ENCODE assay signal across 20 cellular contexts in genomic region chr1:4615138-4615470, GRCh38. TPM values are rescaled to one million over a fixed set of nuclear protein-coding genes. Genes with fewer than 3 reads are reported as not detected.
A peak's percentile ranks its signal among the peaks of the same experiment; 100 is the strongest.
DNase-seq lines count a peak whose midpoint lies in the region; ATAC-seq and TF ChIP-seq lines count a peak whose summit lies in the region.
"Had no signal": no experiment of that assay in that cellular context is flagged by ENCODE, and none has a peak within 500 bp of the region (broad histone marks: within the 10 kb centered on the region; RNA-seq: fewer than 3 reads in every experiment).

No MANE protein-coding gene starts in this region.

- H3K79me2 ChIP-seq in GM23338 (replicated peaks; ENCODE audit: insufficient read depth) (no peaks in the 10 kb centered on the region), osteoblast (ENCODE audit: insufficient read depth, low read length) (no peaks in the 10 kb centered on the region)

- H3K27ac ChIP-seq in GM23338 (ENCODE audit: low read depth) (no peak overlapping the region), osteoblast (ENCODE audit: low read depth, low read length) (no peak overlapping the region), thyroid gland (peak overlapping the region in 2 of 3 donors; percentile 27 to 47)
- H3K27ac ChIP-seq: BLaER1 had no signal

- peaks cover 12% of the 10 kb centered on the region for H3K9me3 Mint-ChIP-seq in GM23338
- H3K9me3 Mint-ChIP-seq in T-helper 2 cell treated with Interferon-gamma antibody and Interleukin-4, amounts not matched to agents 5 μg/mL and 100 μg/mL, for 36 hours: peaks cover 18% of the 10 kb centered on the region
- H3K9me3 Mint-ChIP-seq in activated CD4-positive, alpha-beta T cell treated with anti-CD3 and anti-CD28 coated beads, Interleukin-2, amount 10 ng/mL, durations not matched to agents 7 days and 5 days: peaks cover 10% of the 10 kb centered on the region

- H3K36me3 Mint-ChIP-seq in GM23338 (ENCODE audit: low read depth): peaks cover 4% of the 10 kb centered on the region; the same call in 1 of the 3 replicates
- H3K36me3 Mint-ChIP-seq in T-helper 2 cell treated with Interferon-gamma antibody and Interleukin-4, amounts not matched to agents 5 μg/mL and 100 μg/mL, for 36 hours (ENCODE audit: low read depth): no peaks in the 10 kb centered on the region
- H3K36me3 Mint-ChIP-seq in activated CD4-positive, alpha-beta T cell treated with anti-CD3 and anti-CD28 coated beads, Interleukin-2, amount 10 ng/mL, durations not matched to agents 7 days and 5 days (ENCODE audit: low read depth): no peaks in the 10 kb centered on the region
- H3K36me3 Mint-ChIP-seq: CD8-positive, alpha-beta T cell had no signal

- H3K27me3 Mint-ChIP-seq in GM23338 (ENCODE audit: insufficient read depth, low read depth, poor library complexity): peaks cover 9% of the 10 kb centered on the region
- H3K27me3 Mint-ChIP-seq in T-helper 2 cell treated with Interferon-gamma antibody and Interleukin-4, amounts not matched to agents 5 μg/mL and 100 μg/mL, for 36 hours (ENCODE audit: low read depth): no peaks in the 10 kb centered on the region
- no peaks in the 10 kb centered on the region for H3K27me3 Mint-ChIP-seq in activated CD4-positive, alpha-beta T cell treated with anti-CD3 and anti-CD28 coated beads, Interleukin-2, amount 10 ng/mL, durations not matched to agents 7 days and 5 days

- H3K36me3 ChIP-seq in GM23338 (ENCODE audit: insufficient read depth) (0 out of 2 replicates have a peak, but pooled peaks cover 3% of the 10 kb centered on the region), osteoblast (ENCODE audit: insufficient read depth, low read length) (no peaks in the 10 kb centered on the region), thyroid gland (no peaks in the 10 kb centered on the region)
- H3K36me3 ChIP-seq: BE2C, BLaER1 had no signal

- H3K9me2 ChIP-seq in GM23338 (ENCODE audit: insufficient read depth): no peaks in the 10 kb centered on the region

- intact Hi-C loops in thyroid gland (cut with DNase I): no loop called here

- no peak overlapping the region for H2AFZ ChIP-seq in GM23338
- H2AFZ ChIP-seq in osteoblast (ENCODE audit: low read length): no peak overlapping the region

- H3K4me2 ChIP-seq in GM23338 (no peak overlapping the region), osteoblast (ENCODE audit: insufficient read depth, low read length) (no peak overlapping the region)
- H3K4me2 ChIP-seq: BLaER1 had no signal

- H3F3A ChIP-seq in GM23338 (replicated peaks; ENCODE audit: low read depth): no peaks in the 10 kb centered on the region

- H4K20me1 ChIP-seq in GM23338 (replicated peaks; ENCODE audit: insufficient read depth) (no peaks in the 10 kb centered on the region), osteoblast (ENCODE audit: insufficient read depth, low read length) (no peaks in the 10 kb centered on the region)
- H4K20me1 ChIP-seq: BLaER1 had no signal

- WGBS in thyroid gland, 2 donors: 29 to 48% methylated on average over 13 to 14 of the region's 15 CpGs

- H3K27me3 ChIP-seq in GM23338 (ENCODE audit: insufficient read depth) (no peaks in the 10 kb centered on the region), osteoblast (ENCODE audit: insufficient read depth, low read length) (no peaks in the 10 kb centered on the region), thyroid gland (no peaks in the 10 kb centered on the region)
- H3K27me3 ChIP-seq: BE2C, BLaER1 had no signal

- POLR2A ChIA-PET in activated CD4-positive, alpha-beta T cell treated with anti-CD3 and anti-CD28 coated beads, Interleukin-2, amount 10 ng/mL, durations not matched to agents 7 days and 5 days (lab: Charles Lee): no interaction called here

- H3K4me1 Mint-ChIP-seq in GM23338: peaks cover 5% of the 10 kb centered on the region; the same call in 1 of the 3 replicates
- H3K4me1 Mint-ChIP-seq in T-helper 2 cell treated with Interferon-gamma antibody and Interleukin-4, amounts not matched to agents 5 μg/mL and 100 μg/mL, for 36 hours (ENCODE audit: low read depth): peaks cover 3% of the 10 kb centered on the region
- no peaks in the 10 kb centered on the region for H3K4me1 Mint-ChIP-seq in activated CD4-positive, alpha-beta T cell treated with anti-CD3 and anti-CD28 coated beads, Interleukin-2, amount 10 ng/mL, durations not matched to agents 7 days and 5 days

- no peak for TF ChIP-seq POLR2A in thyroid gland (IDR thresholded peaks at IDR 0.05)

- no peak overlapping the region for H3K4me3 Mint-ChIP-seq in GM23338
- H3K4me3 Mint-ChIP-seq in T-helper 2 cell treated with Interferon-gamma antibody and Interleukin-4, amounts not matched to agents 5 μg/mL and 100 μg/mL, for 36 hours: no peak overlapping the region
- H3K4me3 Mint-ChIP-seq in activated CD4-positive, alpha-beta T cell treated with anti-CD3 and anti-CD28 coated beads, Interleukin-2, amount 10 ng/mL, durations not matched to agents 7 days and 5 days: no peak overlapping the region
- H3K4me3 Mint-ChIP-seq: CD4-positive, alpha-beta T cell; CD8-positive, alpha-beta T cell had no signal

- CTCF ChIA-PET in activated CD4-positive, alpha-beta T cell treated with anti-CD3 and anti-CD28 coated beads, Interleukin-2, amount 10 ng/mL, durations not matched to agents 7 days and 5 days (lab: Charles Lee): no interaction called here

- H3K4me3 ChIP-seq in GM23338: no peak overlapping the region
- no peak overlapping the region for H3K4me3 ChIP-seq in osteoblast (ENCODE audit: insufficient read depth, low read length)
- H3K4me3 ChIP-seq in thyroid gland (replicated peaks in 1 of 3): no peak overlapping the region
- H3K4me3 ChIP-seq: BLaER1 had no signal

- H3K4me1 ChIP-seq in GM23338 (ENCODE audit: insufficient read depth) (no peaks in the 10 kb centered on the region), osteoblast (ENCODE audit: insufficient read depth, low read length) (no peaks in the 10 kb centered on the region), thyroid gland (peaks cover 12 to 19% of the 10 kb centered on the region in 2 donors)
- H3K4me1 ChIP-seq: BE2C, BLaER1, Caco-2 had no signal

- peak; percentile 52 for ATAC-seq in GM23338
- ATAC-seq: CD8-positive, alpha-beta T cell had no signal

- no peak overlapping the region for H3K27ac Mint-ChIP-seq in GM23338
- no peak overlapping the region for H3K27ac Mint-ChIP-seq in T-helper 2 cell treated with Interferon-gamma antibody and Interleukin-4, amounts not matched to agents 5 μg/mL and 100 μg/mL, for 36 hours
- H3K27ac Mint-ChIP-seq in activated CD4-positive, alpha-beta T cell treated with anti-CD3 and anti-CD28 coated beads, Interleukin-2, amount 10 ng/mL, durations not matched to agents 7 days and 5 days: no peak overlapping the region
- H3K27ac Mint-ChIP-seq: CD4-positive, alpha-beta T cell; CD8-positive, alpha-beta T cell had no signal

- DNase-seq in GM23338 (ENCODE audit: low spot score): no peak
- DNase-seq in osteoblast (ENCODE audit: insufficient read length, low spot score, missing footprints): peak; percentile 46
- peak; percentile 76 to 80 for DNase-seq in thyroid gland
- DNase-seq in T-helper 2 cell treated with Interferon-gamma antibody and Interleukin-4, amounts not matched to agents 5 μg/mL and 100 μg/mL, for 36 hours (ENCODE audit: low spot score): no peak
- no peak for DNase-seq in activated CD4-positive, alpha-beta T cell treated with anti-CD3 and anti-CD28 coated beads, Interleukin-2, amount 10 ng/mL, durations not matched to agents 7 days and 5 days
- no peak for DNase-seq in LoVo (ENCODE audit: low spot score)
- DNase-seq in NAMALWA (ENCODE audit: low spot score): no peak
- DNase-seq: 8988T; ACHN; BE2C; C1 segment of cervical spinal cord; Caco-2; Calu3; CD4-positive, alpha-beta T cell; CD8-positive, alpha-beta T cell; DMS79 treated with DMSO at 0.1 percent for 48 hours; GF-D8 had no signal

- no peaks in the 10 kb centered on the region for H3K9me3 ChIP-seq in osteoblast (ENCODE audit: low read depth, low read length)
- no peaks in the 10 kb centered on the region for H3K9me3 ChIP-seq in thyroid gland
- H3K9me3 ChIP-seq: BE2C, Caco-2 had no signal

- no peak for TF ChIP-seq CTCF in GM23338 (conservative IDR thresholded peaks at IDR 0.05; ENCODE audit: low read depth in 2 of 2)
- TF ChIP-seq CTCF in osteoblast (IDR thresholded peaks at IDR 0.05; ENCODE audit: extremely low read depth, low read depth, low read length): no peak
- TF ChIP-seq CTCF in thyroid gland (IDR thresholded peaks at IDR 0.05): no peak

TF ChIP-seq in GM23338, 12 proteins besides CTCF, POLR2A, EP300 and RAD21 (continues in another document):
- no peak for TF ChIP-seq NANOG (IDR thresholded peaks at IDR 0.05; ENCODE audit: borderline replicate concordance)

RNA-seq across cellular contexts. Expression of gene AJAP1, which starts 39.3 kb away (rescaled TPM):
- total RNA-seq in GM23338 (2014; rRNA removed; shearing (Covaris generic)): 0.23 TPM in 1 of 2 replicates, not detected in the other
- not detected in 2 replicates for polyA plus RNA-seq in GM23338 (2016; fragmentation: Nextera tagmentation; extraction: Ambion mirVana)
- 0.29 and 1.1 TPM in 2 replicates for total RNA-seq in osteoblast
- total RNA-seq in thyroid gland: 1 to 10 TPM in 2 of 4 donors, under 1 TPM in 2; 0.22 to 1.6 (median 0.81) TPM
- total RNA-seq in activated CD4-positive, alpha-beta T cell treated with anti-CD3 and anti-CD28 coated beads, Interleukin-2, amount 10 ng/mL, durations not matched to agents 7 days and 5 days: not detected
- total RNA-seq: A673, Caco-2, Calu3 had no signal
- polyA plus RNA-seq: AG04450 had no signal

Comparison
In these comparisons a context has a peak if more than half of its experiments do, and no peak if none do; other contexts are left out.
1. DNase-seq: peak in osteoblast (single experiment) and thyroid gland (2 of 2); none in GM23338 (single experiment), T-helper 2 cell treated with Interferon-gamma antibody and Interleukin-4, amounts not matched to agents 5 μg/mL and 100 μg/mL, for 36 hours (single experiment), activated CD4-positive, alpha-beta T cell treated with anti-CD3 and anti-CD28 coated beads, Interleukin-2, amount 10 ng/mL, durations not matched to agents 7 days and 5 days (single experiment), LoVo (single experiment) and NAMALWA (single experiment).
2. H3K27ac ChIP-seq: peak in thyroid gland (2 of 3); none in GM23338 (single experiment) and osteoblast (single experiment).